Comparison of ENCODE assay signal across 13 cellular contexts in genomic region chr21:34443486-34443885, GRCh38. TPM values are rescaled to one million over a fixed set of nuclear protein-coding genes. Genes with fewer than 3 reads are reported as not detected.
A peak's percentile ranks its signal among the peaks of the same experiment; 100 is the strongest.
DNase-seq lines count a peak whose midpoint lies in the region; ATAC-seq, FAIRE-seq and TF ChIP-seq lines count a peak whose summit lies in the region.
"Not testable (repeated sequence)": the region's sequence is repeated elsewhere in the genome, so short reads cannot be mapped to it uniquely, and the experiment has no call there.
"Had no signal": no experiment of that assay in that cellular context is flagged by ENCODE, and none has a peak within 500 bp of the region (broad histone marks: within the 10 kb centered on the region; RNA-seq: fewer than 3 reads in every experiment).

No MANE protein-coding gene starts in this region.

- H3K4me1 ChIP-seq in Panc1 (ENCODE audit: control insufficient read depth, insufficient read depth, low read length); lower lobe of right lung; psoas muscle; upper lobe of right lung: not testable (repeated sequence)

- H3K9me3 Mint-ChIP-seq in activated T-cell treated with anti-CD3 and anti-CD28 coated beads, Interleukin-2, amount 50 U/mL, for 4 hours; central memory CD8-positive, alpha-beta T cell: not testable (repeated sequence)

- not testable (repeated sequence) for H3K9me3 ChIP-seq in Panc1 (ENCODE audit: control insufficient read depth, insufficient read depth, low read depth, low read length); lower lobe of right lung; psoas muscle; upper lobe of right lung

- in situ Hi-C loops in Panc1 (cut with HindIII; ENCODE audit: low pct_unique_long_range_greater_than_20kb, low sequenced_read_pairs), result not testable (repeated sequence)

- H3K27me3 Mint-ChIP-seq in activated T-cell treated with anti-CD3 and anti-CD28 coated beads, Interleukin-2, amount 50 U/mL, for 4 hours (ENCODE audit: low read depth); central memory CD8-positive, alpha-beta T cell: not testable (repeated sequence)

- no CpG with 5 or more reads among the region's 4 CpGs for WGBS in psoas muscle, 3 donors

- H3K36me3 ChIP-seq in Panc1 (ENCODE audit: control insufficient read depth, insufficient read depth, low read length); lower lobe of right lung; psoas muscle (ENCODE audit: insufficient read depth in 1 of 2, low read depth in 1 of 2); upper lobe of right lung: not testable (repeated sequence)

- H3K27ac ChIP-seq in Panc1 (ENCODE audit: low read length); lower lobe of right lung; psoas muscle; upper lobe of right lung: not testable (repeated sequence)

- CTCF ChIA-PET in Panc1 (lab: Charles Lee), result not testable (repeated sequence)

- peak; percentile 80; the same call in 1 of the 2 replicates for ATAC-seq in Panc1
- peak; percentile 53 to 56 for ATAC-seq in activated T-cell treated with anti-CD3 and anti-CD28 coated beads, Interleukin-2, amount 50 U/mL, for 4 hours
- peak; percentile 52 for ATAC-seq in central memory CD8-positive, alpha-beta T cell (replicated peaks; ENCODE audit: extremely low read depth, poor library complexity, severe bottlenecking)
- peak; percentile 47 to 49 for ATAC-seq in left cardiac atrium
- peak; percentile 61 to 81 for ATAC-seq in lower lobe of right lung
- peak in 3 of 4 donors; percentile 46 to 77 (median 51) for ATAC-seq in psoas muscle
- ATAC-seq in upper lobe of right lung, result peak; percentile 76

- not testable (repeated sequence) for H3K27ac Mint-ChIP-seq in central memory CD8-positive, alpha-beta T cell (ENCODE audit: low read depth)

- H3K4me1 Mint-ChIP-seq in activated T-cell treated with anti-CD3 and anti-CD28 coated beads, Interleukin-2, amount 50 U/mL, for 4 hours (ENCODE audit: low read depth); central memory CD8-positive, alpha-beta T cell: not testable (repeated sequence)

- not testable (repeated sequence) for H3K27me3 ChIP-seq in Panc1 (ENCODE audit: control insufficient read depth, insufficient read depth, low read length); lower lobe of right lung (ENCODE audit: low read depth); psoas muscle (ENCODE audit: insufficient read depth in 3 of 3, low read length in 2 of 3); upper lobe of right lung

- H3K4me3 ChIP-seq in Panc1 (ENCODE audit: low read depth in 2 of 2, low read length in 2 of 2); lower lobe of right lung; psoas muscle; upper lobe of right lung: not testable (repeated sequence)

- BruUV-seq in Panc1 (replicated peaks; lab: Mats Ljungman, UMichigan), result not testable (repeated sequence)

- TF ChIP-seq CTCF in Panc1 (IDR thresholded peaks at IDR 0.05); lower lobe of right lung (IDR thresholded peaks at IDR 0.05); psoas muscle (IDR thresholded peaks at IDR 0.05); upper lobe of right lung (IDR thresholded peaks at IDR 0.05): not testable (repeated sequence)

- intact Hi-C loops in Panc1 (cut with micrococcal nuclease; ENCODE audit: unreplicated experiment); left cardiac atrium (cut with DNase I); lower lobe of right lung (cut with DNase I); psoas muscle (cut with DNase I); upper lobe of right lung (cut with DNase I): not testable (repeated sequence)

- not testable (repeated sequence) for H3K4me3 Mint-ChIP-seq in activated T-cell treated with anti-CD3 and anti-CD28 coated beads, Interleukin-2, amount 50 U/mL, for 4 hours; central memory CD8-positive, alpha-beta T cell

- POLR2A ChIA-PET in Panc1 (lab: Charles Lee), result not testable (repeated sequence)

- not testable (repeated sequence) for DNase-seq in GM18507 (ENCODE audit: extremely low spot score, insufficient read length, low read depth); Panc1 (ENCODE audit: low read depth, low spot score); activated T-cell treated with anti-CD3 and anti-CD28 coated beads, Interleukin-2, amount 50 U/mL, for 4 hours; central memory CD8-positive, alpha-beta T cell (ENCODE audit: low spot score in 2 of 2); left cardiac atrium; lower lobe of right lung; psoas muscle; upper lobe of right lung

- H3K36me3 Mint-ChIP-seq in activated T-cell treated with anti-CD3 and anti-CD28 coated beads, Interleukin-2, amount 50 U/mL, for 4 hours (ENCODE audit: insufficient read depth); central memory CD8-positive, alpha-beta T cell (ENCODE audit: insufficient read depth): not testable (repeated sequence)

- peak; percentile 84 for FAIRE-seq in GM18507 (lab: Jason Lieb, UNC)

RNA-seq across cellular contexts. Expression of gene SMIM34, which starts 19.7 kb away (rescaled TPM):
- total RNA-seq in Panc1 (2021; ENCODE audit: unreplicated experiment), result not detected
- not detected for polyA plus RNA-seq in Panc1 (2012; ENCODE audit: insufficient read length)
- not detected for total RNA-seq in activated T-cell treated with anti-CD3 and anti-CD28 coated beads, Interleukin-2, amount 50 U/mL, for 4 hours
- not detected for total RNA-seq in left cardiac atrium
- 0.56 TPM for total RNA-seq in lower lobe of right lung
- total RNA-seq in psoas muscle, result not detected
- not detected for polyA plus RNA-seq in psoas muscle
- not detected for total RNA-seq in upper lobe of right lung
- total RNA-seq: CD4-positive, CD25-positive, alpha-beta regulatory T cell; GM23248; HT-29; SJCRH30 had no signal
- polyA plus RNA-seq: BJ; CD4-positive, CD25-positive, alpha-beta regulatory T cell; GM23248 had no signal
